9 cellular contexts compared by ENCODE assay signal in genomic region chr15:82021992-82022391, GRCh38. TPM values are rescaled to one million over a fixed set of nuclear protein-coding genes. Genes with fewer than 3 reads are reported as not detected.
DNase-seq lines count a peak whose midpoint lies in the region; ATAC-seq and TF ChIP-seq lines count a peak whose summit lies in the region.
"Had no signal": no experiment of that assay in that cellular context is flagged by ENCODE, and none has a peak within 500 bp of the region (broad histone marks: within the 10 kb centered on the region; RNA-seq: fewer than 3 reads in every experiment).

No MANE protein-coding gene starts in this region.

- DNase-seq in COLO668 (lab: John Stamatoyannopoulos, UW; ENCODE audit: unreplicated experiment) (peak; percentile 63), NCI-H128 (lab: John Stamatoyannopoulos, UW; ENCODE audit: unreplicated experiment) (peak; percentile 37), OCI-M1 (lab: John Stamatoyannopoulos, UW) (peak; percentile 75), foreskin keratinocyte (peak; percentile 53 to 81), HCEC 1CT (no peak), GM13977 (ENCODE audit: low spot score) (no peak), WERI-Rb-1 (no peak)
- no peak for DNase-seq in activated effector memory CD4-positive, alpha-beta T cell treated with anti-CD3 and anti-CD28 coated beads, Interleukin-2, amount 50 U/mL, for 16 hours

- peak; percentile 71 for ATAC-seq in foreskin keratinocyte

- in situ Hi-C loops in GM13977 (cut with MboI; ENCODE audit: low pct_unique_long_range_greater_than_20kb, low sequenced_read_pairs, unreplicated experiment): no loop called here

- H3K4me3 ChIP-seq in WERI-Rb-1 (ENCODE audit: low read depth, low read length): no peak overlapping the region

- H3K27me3 ChIP-seq in foreskin keratinocyte (peaks cover 3% of the 10 kb centered on the region), WERI-Rb-1 (ENCODE audit: insufficient read depth, low read depth, severe bottlenecking) (no peaks in the 10 kb centered on the region)

- TF ChIP-seq CTCF in foreskin keratinocyte (conservative IDR thresholded peaks at IDR 0.05) (no peak), GM13977 (IDR thresholded peaks at IDR 0.05; ENCODE audit: extremely low read depth, insufficient read depth, missing control alignments) (no peak), WERI-Rb-1 (IDR thresholded peaks at IDR 0.05; ENCODE audit: low read depth, low read length) (no peak)

- no peaks in the 10 kb centered on the region for H3K36me3 ChIP-seq in WERI-Rb-1
- H3K36me3 ChIP-seq: neutrophil had no signal

- H3K4me1 ChIP-seq in foreskin keratinocyte: peaks cover 3% of the 10 kb centered on the region

- no peaks in the 10 kb centered on the region for H3K9me3 ChIP-seq in WERI-Rb-1 (ENCODE audit: severe bottlenecking)
- H3K9me3 ChIP-seq: neutrophil had no signal

- H3K27ac ChIP-seq in foreskin keratinocyte (no peak overlapping the region), WERI-Rb-1 (no peak overlapping the region)
- H3K27ac ChIP-seq: neutrophil had no signal

RNA-seq across cellular contexts. Expression of gene MEX3B, which starts 23.8 kb away (rescaled TPM):
- 1.0 and 1.3 TPM in 2 replicates for total RNA-seq in foreskin keratinocyte
- 0.39 and 0.51 TPM in 2 replicates for polyA plus RNA-seq in foreskin keratinocyte

Comparison
In these comparisons a context has a peak if more than half of its experiments do, and no peak if none do; other contexts are left out.
1. DNase-seq: peak in COLO668 (single experiment), NCI-H128 (single experiment), OCI-M1 (single experiment) and foreskin keratinocyte (2 of 2); none in activated effector memory CD4-positive, alpha-beta T cell treated with anti-CD3 and anti-CD28 coated beads, Interleukin-2, amount 50 U/mL, for 16 hours (single experiment), HCEC 1CT (single experiment), GM13977 (single experiment) and WERI-Rb-1 (single experiment).